In genomic region chr17:59565171-59565958, GRCh38 we compare ENCODE assay signal across 8 cellular contexts. TPM values are rescaled to one million over a fixed set of nuclear protein-coding genes. Genes with fewer than 3 reads are reported as not detected.
DNase-seq lines count a peak whose midpoint lies in the region; ATAC-seq and TF ChIP-seq lines count a peak whose summit lies in the region.

TSS of gene DHX40 (plus strand) at chr17:59565610. CDS start at chr17:59565672, 62 bp downstream.

- no peak for TF ChIP-seq CTCF in kidney epithelial cell (IDR thresholded peaks at IDR 0.05; ENCODE audit: insufficient read depth, low read length, poor library complexity, severe bottlenecking)

- H3K27me3 ChIP-seq in kidney epithelial cell (ENCODE audit: control insufficient read depth, insufficient read depth, low read length): no peaks in the 10 kb centered on the region

- DNase-seq in AG08395 (ENCODE audit: low spot score) (peak; percentile 97), NCI-H510A treated with DMSO at 0.1 percent for 48 hours (lab: John Stamatoyannopoulos, UW) (peak; percentile 97), cerebellum (ENCODE audit: low spot score) (peak; percentile 95), kidney epithelial cell (ENCODE audit: low read depth) (peak; percentile 77)
- peak; percentile 94 for DNase-seq in activated CD4-positive, alpha-beta T cell treated with anti-CD3 and anti-CD28 coated beads for 24 hours (ENCODE audit: low read depth in 2 of 2)
- peak; percentile 97 for DNase-seq in stimulated activated CD4-positive, alpha-beta T cell treated with anti-CD3 and anti-CD28 coated beads, Interleukin-15, amount 100 ng/mL, for 24 hours

- no peaks in the 10 kb centered on the region for H3K36me3 ChIP-seq in kidney epithelial cell (ENCODE audit: control insufficient read depth, insufficient read depth, low read length)

- peak within 1 kb of the TSS; percentile 100 for H3K4me3 ChIP-seq in kidney epithelial cell (ENCODE audit: low read depth, low read length)

- peak; percentile 76 for ATAC-seq in GM19025 (IDR thresholded peaks at IDR 0.05; ENCODE audit: low read depth, unreplicated experiment)
- peak; percentile 48 for ATAC-seq in HG03378 (IDR thresholded peaks at IDR 0.05; ENCODE audit: unreplicated experiment)

RNA-seq across cellular contexts. Expression of gene DHX40, which starts in this region (rescaled TPM):
- total RNA-seq in cerebellum (63.4 TPM), kidney epithelial cell (40.8 and 42.9 TPM in 2 replicates)

Comparison
In these comparisons a context has a peak if more than half of its experiments do, and no peak if none do; other contexts are left out.
1. Peak in every context shown above with its lines: DNase-seq, ATAC-seq and H3K4me3 ChIP-seq.